20 cellular contexts compared by ENCODE assay signal in the genomic region with DNA sequence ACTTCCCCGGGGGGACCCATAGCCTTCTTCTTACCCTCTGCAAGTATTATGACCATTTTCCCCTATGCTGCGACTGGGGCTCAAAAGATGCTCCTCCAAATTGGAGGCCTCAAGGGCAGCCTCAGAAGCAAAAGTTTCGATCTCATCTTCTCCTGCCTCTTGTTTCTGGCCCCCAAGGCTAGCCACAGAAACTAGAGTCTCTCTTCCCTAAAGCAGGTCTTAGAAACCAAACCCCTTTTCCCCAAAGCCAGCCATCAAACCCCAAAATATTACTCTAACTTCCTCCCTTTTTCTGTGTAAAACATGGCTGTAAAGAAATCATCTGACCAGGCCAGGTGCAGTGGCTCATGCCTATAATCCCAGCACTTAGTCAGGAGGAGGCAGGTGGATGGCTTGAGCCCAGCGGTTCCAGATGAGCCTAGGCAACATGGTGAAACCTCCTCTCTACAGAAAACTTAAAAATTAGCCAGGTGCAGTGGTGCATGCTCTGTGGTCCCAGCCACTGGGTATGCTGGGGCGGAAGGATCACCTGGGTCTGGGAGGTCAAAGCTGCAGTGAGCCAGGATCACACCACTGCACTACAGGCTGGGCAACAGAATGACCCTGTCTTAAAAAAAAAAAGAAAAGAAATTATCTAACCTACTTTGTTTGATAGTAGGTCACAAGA. TPM values are rescaled to one million over a fixed set of nuclear protein-coding genes. Genes with fewer than 3 reads are reported as not detected.
DNase-seq lines count a peak whose midpoint lies in the region; ATAC-seq lines count a peak whose summit lies in the region.
"Had no signal": no experiment of that assay in that cellular context is flagged by ENCODE, and none has a peak within 500 bp of the region (broad histone marks: within the 10 kb centered on the region; RNA-seq: fewer than 3 reads in every experiment).

No MANE protein-coding gene starts in this region.

- DNase-seq in MV-4-11 (lab: John Stamatoyannopoulos, UW), result peak; percentile 46
- no peak for DNase-seq in epidermal melanocyte (ENCODE audit: insufficient read length, low spot score)
- DNase-seq in amygdala (lab: John Stamatoyannopoulos, UW), result no peak
- no peak for DNase-seq in mesenteric fat pad (ENCODE audit: low spot score)
- DNase-seq: activated CD4-positive, alpha-beta T cell treated with anti-CD3 and anti-CD28 coated beads, Interleukin-2, amount 50 U/mL, for 48 hours; activated naive CD8-positive, alpha-beta T cell treated with anti-CD3 and anti-CD28 coated beads for 36 hours; activated T-cell treated with anti-CD3 and anti-CD28 coated beads, Interleukin-2, amount 50 U/mL, for 72 hours; CD4-positive, alpha-beta T cell; DMS79 treated with DMSO at 0.1 percent for 48 hours; gastrocnemius medialis; left colon; NCI-H187 treated with DMSO at 0.1 percent for 48 hours; NCI-H446; Right ventricle myocardium superior; T-helper 1 cell; upper lobe of left lung had no signal

- peak; percentile 72 for ATAC-seq in GM18498 (IDR thresholded peaks at IDR 0.05; ENCODE audit: unreplicated experiment)
- ATAC-seq in GM21390 (IDR thresholded peaks at IDR 0.05; ENCODE audit: unreplicated experiment), result peak; percentile 68
- ATAC-seq in HG02973 (IDR thresholded peaks at IDR 0.05; ENCODE audit: unreplicated experiment), result peak; percentile 51
- no peak for ATAC-seq in GM19035 (IDR thresholded peaks at IDR 0.05; ENCODE audit: unreplicated experiment)
- ATAC-seq: activated T-cell treated with anti-CD3 and anti-CD28 coated beads, Interleukin-2, amount 50 U/mL, for 72 hours; gastrocnemius medialis; left colon had no signal

RNA-seq across cellular contexts. Expression of a gene that starts 36.7 kb away (rescaled TPM):
- 466 TPM for total RNA-seq in mesenteric fat pad

RNA-seq across cellular contexts. Expression of a gene that starts 54.5 kb away (rescaled TPM):
- 5.2 TPM for total RNA-seq in mesenteric fat pad
